In the genomic region with DNA sequence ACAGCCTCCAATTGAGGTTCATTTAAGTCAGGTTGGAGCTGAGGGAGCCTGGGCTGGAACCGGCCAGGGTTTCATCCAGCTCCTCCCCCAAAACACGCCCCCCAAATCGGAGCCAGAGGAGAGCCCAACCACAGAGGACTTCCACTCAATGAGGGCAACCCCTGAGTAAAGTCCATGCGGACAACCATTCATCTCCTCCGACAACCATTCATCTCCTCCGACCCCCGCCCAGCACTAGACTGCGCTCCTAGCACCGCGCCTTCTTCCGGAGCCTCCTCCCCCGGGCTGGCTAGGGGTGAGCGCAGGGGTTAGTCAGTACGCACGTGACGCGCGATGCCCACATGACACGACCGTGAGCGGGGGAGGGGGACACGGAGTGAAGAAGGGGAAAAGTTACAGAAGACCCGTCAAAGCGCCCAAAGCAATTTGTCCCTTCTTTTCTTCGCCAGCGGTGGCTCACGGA, we compare ENCODE assay signal across 10 cellular contexts. TPM values are rescaled to one million over a fixed set of nuclear protein-coding genes. Genes with fewer than 3 reads are reported as not detected.
DNase-seq lines count a peak whose midpoint lies in the region; ATAC-seq, FAIRE-seq and TF ChIP-seq lines count a peak whose summit lies in the region.
"Had no signal": no experiment of that assay in that cellular context is flagged by ENCODE, and none has a peak within 500 bp of the region (broad histone marks: within the 10 kb centered on the region; RNA-seq: fewer than 3 reads in every experiment).

No MANE protein-coding gene starts in this region.

- POLR2A ChIA-PET in activated CD8-positive, alpha-beta T cell treated with anti-CD3 and anti-CD28 coated beads, Interleukin-2, amount 10 ng/mL, durations not matched to agents 7 days and 5 days (lab: Charles Lee): interaction anchor here (0.7 kb wide), 1 partner anchor 650 kb away, joined by 3 read pairs; no protein-coding TSS in a partner anchor
- POLR2A ChIA-PET in naive thymus-derived CD8-positive, alpha-beta T cell (lab: Charles Lee): no interaction called here

- DNase-seq in C1 segment of cervical spinal cord (lab: John Stamatoyannopoulos, UW): peak; percentile 25 to 96 (median 88)
- DNase-seq in activated CD8-positive, alpha-beta T cell treated with anti-CD3 and anti-CD28 coated beads, Interleukin-2, amount 10 ng/mL, durations not matched to agents 7 days and 5 days: no peak
- DNase-seq in frontal cortex (ENCODE audit: low spot score in 2 of 2): peak; percentile 76
- peak in 8 of 10 donors; percentile 23 to 76 (median 58) for DNase-seq in naive thymus-derived CD8-positive, alpha-beta T cell
- DNase-seq in vagina (ENCODE audit: extremely low spot score in 2 of 2): peak in 1 of 2 donors; percentile 93
- no peak for DNase-seq in stimulated activated naive CD4-positive, alpha-beta T cell (lab: John Stamatoyannopoulos, UW)
- DNase-seq: naive B cell had no signal

- H3K27me3 ChIP-seq in HUES6 (ENCODE audit: control insufficient read depth, insufficient read depth, low read length) (peaks cover 72% of the 10 kb centered on the region), vagina (no peaks in the 10 kb centered on the region)

- H3K9me3 ChIP-seq in HUES6 (ENCODE audit: control insufficient read depth, insufficient read depth, low read depth, low read length) (no peaks in the 10 kb centered on the region), vagina (no peaks in the 10 kb centered on the region)

- H3K36me3 ChIP-seq in HUES6 (ENCODE audit: control insufficient read depth, insufficient read depth, low read length): no peaks in the 10 kb centered on the region
- H3K36me3 ChIP-seq in vagina: no peaks in the 10 kb centered on the region

- CTCF ChIA-PET in activated CD8-positive, alpha-beta T cell treated with anti-CD3 and anti-CD28 coated beads, Interleukin-2, amount 10 ng/mL, durations not matched to agents 7 days and 5 days (lab: Charles Lee): no interaction called here

- H3K4me3 ChIP-seq in HUES6 (ENCODE audit: low read depth, low read length): peak overlapping the region; percentile 79
- H3K4me3 ChIP-seq in vagina: peak overlapping the region; percentile 63 to 92

- peak overlapping the region; percentile 2 for H3K9ac ChIP-seq in HUES6 (ENCODE audit: low read length)

- H3K4me3 Mint-ChIP-seq in activated CD8-positive, alpha-beta T cell treated with anti-CD3 and anti-CD28 coated beads, Interleukin-2, amount 10 ng/mL, durations not matched to agents 7 days and 5 days: peak overlapping the region; percentile 0
- peak overlapping the region; percentile 82 to 96 (median 92) for H3K4me3 Mint-ChIP-seq in naive thymus-derived CD8-positive, alpha-beta T cell

- H3K36me3 Mint-ChIP-seq in activated CD8-positive, alpha-beta T cell treated with anti-CD3 and anti-CD28 coated beads, Interleukin-2, amount 10 ng/mL, durations not matched to agents 7 days and 5 days (ENCODE audit: low read depth): peaks cover 2% of the 10 kb centered on the region
- no peaks in the 10 kb centered on the region for H3K36me3 Mint-ChIP-seq in naive thymus-derived CD8-positive, alpha-beta T cell

- no peak for FAIRE-seq in frontal cortex (lab: Jason Lieb, UNC)

- ATAC-seq in activated CD8-positive, alpha-beta T cell treated with anti-CD3 and anti-CD28 coated beads, Interleukin-2, amount 10 ng/mL, durations not matched to agents 7 days and 5 days: peak; percentile 55
- peak; percentile 81 to 82 for ATAC-seq in naive thymus-derived CD8-positive, alpha-beta T cell
- no peak for ATAC-seq in HG03175 (IDR thresholded peaks at IDR 0.05; ENCODE audit: unreplicated experiment)
- ATAC-seq: HCT116 had no signal

- TF ChIP-seq POLR2A in vagina (IDR thresholded peaks at IDR 0.05): peak in 1 of 2 donors; percentile 75

- intact Hi-C loops in vagina (cut with DNase I): no loop called here

- TF ChIP-seq CTCF in vagina (IDR thresholded peaks at IDR 0.05): no peak

- H3K27me3 Mint-ChIP-seq in activated CD8-positive, alpha-beta T cell treated with anti-CD3 and anti-CD28 coated beads, Interleukin-2, amount 10 ng/mL, durations not matched to agents 7 days and 5 days (ENCODE audit: low read depth): peaks cover 52% of the 10 kb centered on the region
- peaks cover 6 to 48% (median 33%) of the 10 kb centered on the region in 5 donors for H3K27me3 Mint-ChIP-seq in naive thymus-derived CD8-positive, alpha-beta T cell

- no peaks in the 10 kb centered on the region for H3K9me3 Mint-ChIP-seq in activated CD8-positive, alpha-beta T cell treated with anti-CD3 and anti-CD28 coated beads, Interleukin-2, amount 10 ng/mL, durations not matched to agents 7 days and 5 days (ENCODE audit: insufficient read depth)
- peaks cover 0 to 11% (median 0%) of the 10 kb centered on the region in 9 donors for H3K9me3 Mint-ChIP-seq in naive thymus-derived CD8-positive, alpha-beta T cell

- H3K27ac ChIP-seq in HUES6 (ENCODE audit: low read depth, low read length) (no peak overlapping the region), vagina (peak overlapping the region; percentile 96)

- H3K4me1 ChIP-seq in HUES6 (ENCODE audit: control insufficient read depth, insufficient read depth, low read length): 0 out of 2 replicates have a peak, but pooled peaks cover 6% of the 10 kb centered on the region
- peaks cover 32% of the 10 kb centered on the region for H3K4me1 ChIP-seq in vagina

- H3K27ac Mint-ChIP-seq in activated CD8-positive, alpha-beta T cell treated with anti-CD3 and anti-CD28 coated beads, Interleukin-2, amount 10 ng/mL, durations not matched to agents 7 days and 5 days: no peak overlapping the region
- H3K27ac Mint-ChIP-seq in naive thymus-derived CD8-positive, alpha-beta T cell: peak overlapping the region; percentile 41 to 96 (median 86)

- H3K4me1 Mint-ChIP-seq in activated CD8-positive, alpha-beta T cell treated with anti-CD3 and anti-CD28 coated beads, Interleukin-2, amount 10 ng/mL, durations not matched to agents 7 days and 5 days (ENCODE audit: low read depth): peaks cover 17% of the 10 kb centered on the region
- peaks cover 15 to 32% (median 21%) of the 10 kb centered on the region in 4 donors for H3K4me1 Mint-ChIP-seq in naive thymus-derived CD8-positive, alpha-beta T cell

RNA-seq across cellular contexts. Expression of gene MAGI2, which starts 1.4 kb away (rescaled TPM):
- total RNA-seq in activated CD8-positive, alpha-beta T cell treated with anti-CD3 and anti-CD28 coated beads, Interleukin-2, amount 10 ng/mL, durations not matched to agents 7 days and 5 days: under 1 TPM in 1 of 2 experiments, not detected in 1; 0.05 TPM
- 136 TPM for total RNA-seq in frontal cortex
- total RNA-seq in naive thymus-derived CD8-positive, alpha-beta T cell: under 1 TPM; 0.58 to 0.65 TPM
- under 1 TPM in 2 of 3 donors, not detected in 1; 0.02 to 0.16 TPM for polyA plus RNA-seq in naive thymus-derived CD8-positive, alpha-beta T cell
- 6.9 TPM for total RNA-seq in vagina

Comparison
In these comparisons a context has a peak if more than half of its experiments do, and no peak if none do; other contexts are left out.
1. DNase-seq: peak in C1 segment of cervical spinal cord (14 of 14), frontal cortex (2 of 2) and naive thymus-derived CD8-positive, alpha-beta T cell (8 of 10); none in activated CD8-positive, alpha-beta T cell treated with anti-CD3 and anti-CD28 coated beads, Interleukin-2, amount 10 ng/mL, durations not matched to agents 7 days and 5 days (single experiment) and stimulated activated naive CD4-positive, alpha-beta T cell (0 of 6).
2. RNA of gene MAGI2, which starts 1.4 kb away (total RNA-seq): 136 TPM in frontal cortex (single experiment); 6.9 TPM in vagina (single experiment), 0.58 to 0.65 TPM in naive thymus-derived CD8-positive, alpha-beta T cell and 0.05 TPM in activated CD8-positive, alpha-beta T cell treated with anti-CD3 and anti-CD28 coated beads, Interleukin-2, amount 10 ng/mL, durations not matched to agents 7 days and 5 days; every median in the first group is over 10 times any median in the second.